9 cellular contexts compared by ENCODE assay signal in the genomic region with DNA sequence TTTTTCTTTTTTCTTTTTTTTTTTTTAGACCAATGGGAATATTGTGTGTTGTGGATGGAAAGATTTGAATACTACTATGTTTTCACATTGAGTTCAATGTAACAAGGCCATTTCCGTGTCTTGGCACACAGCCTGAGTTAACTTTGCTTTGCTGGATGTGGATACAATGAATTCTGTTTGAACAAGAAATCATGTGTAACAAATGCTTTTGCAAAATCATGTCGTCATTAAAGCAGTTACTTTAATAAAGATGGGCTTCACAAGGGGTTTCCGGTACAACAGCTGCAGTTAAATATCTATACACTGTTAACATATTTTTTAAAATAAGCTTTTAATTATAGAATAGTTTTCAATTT. TPM values are rescaled to one million over a fixed set of nuclear protein-coding genes. Genes with fewer than 3 reads are reported as not detected.
DNase-seq lines count a peak whose midpoint lies in the region; ATAC-seq and TF ChIP-seq lines count a peak whose summit lies in the region.
"Had no signal": no experiment of that assay in that cellular context is flagged by ENCODE, and none has a peak within 500 bp of the region (broad histone marks: within the 10 kb centered on the region; RNA-seq: fewer than 3 reads in every experiment).

No MANE protein-coding gene starts in this region.

- TF ChIP-seq CTCF in sigmoid colon (IDR thresholded peaks at IDR 0.05), result no peak

- H3K36me3 ChIP-seq in sigmoid colon, result no peaks in the 10 kb centered on the region

- WGBS in sigmoid colon, 2 donors, result 16 to 52% methylated on average over 3 of the region's 3 CpGs

- H3K4me3 ChIP-seq in sigmoid colon, result no peak overlapping the region

- no peaks in the 10 kb centered on the region for H3K9me3 ChIP-seq in sigmoid colon

- H3K27ac ChIP-seq in sigmoid colon, result peak overlapping the region; percentile 51 to 70 (median 68)

- intact Hi-C loops in sigmoid colon (cut with DNase I), result no loop called here

- ATAC-seq in GM18511 (IDR thresholded peaks at IDR 0.05; ENCODE audit: unreplicated experiment) (peak; percentile 24), HG02798 (IDR thresholded peaks at IDR 0.05; ENCODE audit: poor library complexity, unreplicated experiment) (no peak)

- TF ChIP-seq RAD21 in Ishikawa (IDR thresholded peaks at IDR 0.05; ENCODE audit: low read depth), result no peak

- no peak for TF ChIP-seq POLR2A in sigmoid colon (IDR thresholded peaks at IDR 0.05)

- DNase-seq in dermis blood vessel endothelial cell, result peak; percentile 92
- DNase-seq in sigmoid colon, result no peak
- no peak for DNase-seq in NCI-H226
- no peak for DNase-seq in nucleus accumbens (lab: John Stamatoyannopoulos, UW)
- no peak for DNase-seq in NCI-H2196 (lab: John Stamatoyannopoulos, UW; ENCODE audit: unreplicated experiment)

- TF ChIP-seq EP300 in Ishikawa (IDR thresholded peaks at IDR 0.05; ENCODE audit: borderline replicate concordance), result peak; percentile 34
- no peak for TF ChIP-seq EP300 in sigmoid colon (IDR thresholded peaks at IDR 0.05)

- peaks cover 0 to 24% (median 16%) of the 10 kb centered on the region in 4 donors for H3K4me1 ChIP-seq in sigmoid colon

- H3K27me3 ChIP-seq in sigmoid colon, result no peaks in the 10 kb centered on the region

TF ChIP-seq in Ishikawa, 13 proteins besides CTCF, POLR2A, EP300 and RAD21:
- TF ChIP-seq, protein P1, sequence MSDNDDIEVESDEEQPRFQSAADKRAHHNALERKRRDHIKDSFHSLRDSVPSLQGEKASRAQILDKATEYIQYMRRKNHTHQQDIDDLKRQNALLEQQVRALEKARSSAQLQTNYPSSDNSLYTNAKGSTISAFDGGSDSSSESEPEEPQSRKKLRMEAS (IDR thresholded peaks at IDR 0.05), result no peak
- peak; percentile 84 for TF ChIP-seq NFIC (IDR thresholded peaks at IDR 0.05)
- TF ChIP-seq TEAD4 (IDR thresholded peaks at IDR 0.05), result peak; percentile 39; the same call in 1 of the 2 replicates
- TF ChIP-seq CREB1 (IDR thresholded peaks at IDR 0.05; ENCODE audit: low read depth), result no peak
TF ChIP-seq in Ishikawa: peak in this region for 2.

RNA-seq across cellular contexts. Expression of a gene that starts 13.5 kb away (rescaled TPM):
- total RNA-seq in dermis blood vessel endothelial cell (32.2 and 54.4 TPM in 2 replicates), sigmoid colon (100 to 1,000 TPM in 1 of 4 donors, 10 to 100 TPM in 3; 18.5 to 112 (median 24.1) TPM)
- 10 to 100 TPM in 1 of 3 donors, 1 to 10 TPM in 2; 5.4 to 12.0 (median 9.9) TPM for polyA plus RNA-seq in sigmoid colon
- total RNA-seq: HT1080 had no signal

RNA-seq across cellular contexts. Expression of a gene that starts 48.8 kb away (rescaled TPM):
- 34.2 and 63.0 TPM in 2 replicates for total RNA-seq in dermis blood vessel endothelial cell
- total RNA-seq in sigmoid colon, result 10 to 100 TPM; 13.2 to 20.5 (median 16.7) TPM
- polyA plus RNA-seq in sigmoid colon, result 10 to 100 TPM in 1 of 3 donors, 1 to 10 TPM in 2; 6.6 to 17.4 (median 8.6) TPM
